ENCODE assay signal across 3 cellular contexts in genomic region chr5:50550274-50550673, GRCh38.
TF ChIP-seq lines count a peak whose summit lies in the region.

No MANE protein-coding gene starts in this region.

TF ChIP-seq in HepG2, 621 proteins besides CTCF, POLR2A, EP300 and RAD21:
- 0 out of 2 replicates have a peak, but pooled peaks have one; percentile 39 for TF ChIP-seq MAFF (IDR thresholded peaks at IDR 0.05; ENCODE audit: low read depth, low read length)
- TF ChIP-seq NRL (CRISPR knock-in tag; IDR thresholded peaks at IDR 0.05; ENCODE audit: borderline replicate concordance): no peak
- no peak for TF ChIP-seq SRSF9 (IDR thresholded peaks at IDR 0.05; ENCODE audit: borderline replicate concordance, insufficient read depth, low read depth, low read length, poor library complexity, severe bottlenecking)
- TF ChIP-seq ZNF580 (CRISPR knock-in tag; IDR thresholded peaks at IDR 0.05; ENCODE audit: borderline replicate concordance, low read depth): no peak
- no peak for TF ChIP-seq ZNF557 (CRISPR knock-in tag; IDR thresholded peaks at IDR 0.05)
- TF ChIP-seq MAFK (conservative IDR thresholded peaks at IDR 0.05 in 1 of 2, IDR thresholded peaks at IDR 0.05 in 1 of 2; ENCODE audit: low read length in 2 of 2): peak in 1 of 2 experiments; percentile 48; a peak in 2 of 4 replicates

TF ChIP-seq in IMR-90, 13 proteins besides CTCF, POLR2A, EP300 and RAD21:
- TF ChIP-seq MAFK (IDR thresholded peaks at IDR 0.05; ENCODE audit: low read depth, low read length) (peak; percentile 13; the same call in 1 of the 2 replicates), SMC3 (IDR thresholded peaks at IDR 0.05; ENCODE audit: low read depth, low read length) (no peak)

TF ChIP-seq in WTC11, 78 proteins besides CTCF, POLR2A, EP300 and RAD21:
- TF ChIP-seq TCF7 (CRISPR knock-in tag; IDR thresholded peaks at IDR 0.05; ENCODE audit: low read depth) (no peak), NFYB (CRISPR knock-in tag; conservative IDR thresholded peaks at IDR 0.05; ENCODE audit: low read depth) (no peak), ATF3 (CRISPR knock-in tag; conservative IDR thresholded peaks at IDR 0.05) (no peak), ZNF423 (CRISPR knock-in tag; IDR thresholded peaks at IDR 0.05) (no peak), E2F5 (CRISPR knock-in tag; IDR thresholded peaks at IDR 0.05) (no peak), MYBL2 (CRISPR knock-in tag; IDR thresholded peaks at IDR 0.05) (no peak), ATF1 (CRISPR knock-in tag; IDR thresholded peaks at IDR 0.05) (no peak), E2F1 (CRISPR knock-in tag; IDR thresholded peaks at IDR 0.05) (no peak), SMAD3 (CRISPR knock-in tag; IDR thresholded peaks at IDR 0.05; ENCODE audit: borderline replicate concordance) (no peak)
